12 cellular contexts compared by ENCODE assay signal in the genomic region with DNA sequence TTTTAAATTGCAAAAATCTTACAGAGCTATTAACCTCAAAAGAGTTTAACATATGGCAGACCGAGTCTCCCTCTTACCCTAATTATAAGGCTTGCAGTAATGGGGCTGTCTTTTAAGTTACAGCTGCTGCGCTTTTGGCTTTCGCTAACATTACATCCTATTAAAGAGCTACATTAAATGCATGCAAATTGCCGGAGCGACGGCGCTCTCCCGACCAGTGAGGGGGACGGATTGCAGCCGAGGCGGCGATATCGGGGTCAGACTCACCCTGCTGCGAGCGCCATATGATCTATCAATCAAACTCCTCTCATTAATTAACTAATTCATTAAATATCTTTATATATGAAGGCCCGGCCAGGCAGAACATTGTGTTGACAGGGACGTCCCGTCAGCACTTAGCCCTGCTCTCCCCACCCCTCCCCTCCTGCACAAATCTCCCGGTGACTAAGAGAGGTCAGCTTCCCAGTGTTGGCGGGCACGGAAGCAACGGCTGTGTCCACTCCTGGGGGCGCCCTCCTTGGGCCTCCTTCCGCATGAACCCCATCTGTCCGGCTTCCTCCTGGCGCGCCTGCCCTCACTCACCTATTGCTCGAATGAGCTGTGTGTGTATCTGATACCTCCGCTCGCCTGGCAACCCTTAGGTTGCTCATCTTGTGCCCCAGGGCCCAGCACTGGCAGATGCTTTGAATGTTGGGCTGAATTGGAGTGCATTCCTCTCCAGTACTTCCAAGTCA.
A peak's percentile ranks its signal among the peaks of the same experiment; 100 is the strongest.
DNase-seq lines count a peak whose midpoint lies in the region; ATAC-seq and TF ChIP-seq lines count a peak whose summit lies in the region.
"Had no signal": no experiment of that assay in that cellular context is flagged by ENCODE, and none has a peak within 500 bp of the region (broad histone marks: within the 10 kb centered on the region; RNA-seq: fewer than 3 reads in every experiment).

No MANE protein-coding gene starts in this region.

- ATAC-seq in HG03457 (IDR thresholded peaks at IDR 0.05; ENCODE audit: unreplicated experiment) (no peak), T-helper 17 cell (no peak)
- ATAC-seq: activated CD4-positive, CD25-positive, alpha-beta regulatory T cell treated with anti-CD3 and anti-CD28 coated beads, Interleukin-2, amount 50 U/mL, for 24 hours had no signal

- POLR2A ChIA-PET in AG04449 (lab: Yijun Ruan, JAX): interaction anchor here (0.8 kb wide), 1 partner anchor 17 kb away, joined by 3 read pairs; no protein-coding TSS in a partner anchor

- no peak overlapping the region for H3K27ac ChIP-seq in dorsolateral prefrontal cortex

- H3K27me3 ChIP-seq in dorsolateral prefrontal cortex: peaks cover 0 to 53% (median 15%) of the 10 kb centered on the region in 45 donors

- peaks cover 15% of the 10 kb centered on the region for H3K27me3 Mint-ChIP-seq in T-helper 17 cell

- H3K4me3 Mint-ChIP-seq in T-helper 17 cell: no peak overlapping the region

- no peak for TF ChIP-seq CTCF in AG04449 (IDR thresholded peaks at IDR 0.05; ENCODE audit: insufficient read depth, low read length, missing control alignments)
- no peak for TF ChIP-seq CTCF in dorsolateral prefrontal cortex (IDR thresholded peaks at IDR 0.05 in 54 of 56, conservative IDR thresholded peaks at IDR 0.05 in 2 of 56; ENCODE audit: low read depth in 1 of 56, partially characterized antibody in 56 of 56)

- H3K36me3 Mint-ChIP-seq in T-helper 17 cell (ENCODE audit: low read depth): no peaks in the 10 kb centered on the region

- H3K4me3 ChIP-seq in AG04449 (ENCODE audit: low read depth, low read length) (peak overlapping the region; percentile 47), dorsolateral prefrontal cortex (peak overlapping the region in 51 of 59 donors; percentile 11 to 66 (median 49))

- no peak overlapping the region for H3K27ac Mint-ChIP-seq in T-helper 17 cell

- H3K9me3 ChIP-seq in T-helper 17 cell (ENCODE audit: control insufficient read depth, low read length, poor library complexity, severe bottlenecking): no peaks in the 10 kb centered on the region

- DNase-seq in AG04449 (ENCODE audit: low read depth, low spot score) (no peak), NCI-H1694 (lab: John Stamatoyannopoulos, UW) (peak; percentile 11), dorsolateral prefrontal cortex (no peak), left kidney (ENCODE audit: low read depth, low spot score) (peak; percentile 68), T-helper 17 cell (no peak), HuH-7.5 (ENCODE audit: low spot score) (no peak), pons (ENCODE audit: low spot score) (no peak)
- DNase-seq: activated naive CD4-positive, alpha-beta T cell; GDM1; NCI-H1105 had no signal

- CTCF ChIA-PET in AG04449 (lab: Yijun Ruan, JAX): interaction anchor here (1.1 kb wide), 1 partner anchor 17 kb away, joined by 3 read pairs; no protein-coding TSS in a partner anchor

- intact Hi-C loops in dorsolateral prefrontal cortex (cut with DNase I): no loop called here

- H3K4me1 Mint-ChIP-seq in T-helper 17 cell: no peaks in the 10 kb centered on the region

Comparison
In these comparisons a context has a peak if more than half of its experiments do, and no peak if none do; other contexts are left out.
1. DNase-seq: peak in NCI-H1694 (single experiment) and left kidney (single experiment); none in AG04449 (single experiment), dorsolateral prefrontal cortex (0 of 10), T-helper 17 cell (0 of 3), HuH-7.5 (single experiment) and pons (single experiment).